Comparison of ENCODE assay signal across 20 cellular contexts in the genomic region with DNA sequence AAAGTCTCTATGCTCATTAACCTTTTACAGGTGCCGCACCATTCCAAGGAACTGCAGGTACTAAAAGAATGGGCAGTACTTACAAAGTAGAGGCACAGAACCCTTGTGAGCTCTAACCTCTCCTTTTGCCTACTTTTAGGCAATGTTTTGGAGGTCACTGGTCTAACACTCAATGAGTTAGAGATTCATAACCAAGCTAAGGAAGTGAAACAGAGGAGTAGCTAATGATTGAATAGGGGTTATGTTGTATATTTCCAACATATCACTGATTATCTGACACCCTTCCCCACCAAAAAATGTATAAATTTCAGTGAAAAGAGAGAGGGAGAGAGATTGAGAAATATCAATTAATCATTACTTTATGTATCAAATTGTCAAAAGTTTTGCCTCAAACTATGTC.
"Had no signal": no experiment of that assay in that cellular context is flagged by ENCODE, and none has a peak within 500 bp of the region (broad histone marks: within the 10 kb centered on the region; RNA-seq: fewer than 3 reads in every experiment).

No MANE protein-coding gene starts in this region.

- H3K4me3 Mint-ChIP-seq: natural killer cell; neural crest cell; stimulated activated naive B cell treated with anti-CD40 and anti-IgM and Interleukin-4, amounts not matched to agents 10 μg/mL and 1 μg/mL and 100 μg/mL, for 72 hours; stimulated activated naive CD8-positive, alpha-beta T cell treated with anti-CD3 and anti-CD28 coated beads, Interleukin-15, amount 100 ng/mL, for 72 hours had no signal

- H3K27ac ChIP-seq: right atrium auricular region, sigmoid colon, skin epidermis, testis, tibial nerve, upper lobe of right lung, vagina had no signal

- H3K36me3 Mint-ChIP-seq: natural killer cell; stimulated activated naive B cell treated with anti-CD40 and anti-IgM and Interleukin-4, amounts not matched to agents 10 μg/mL and 1 μg/mL and 100 μg/mL, for 72 hours had no signal

- H3K4me3 ChIP-seq: mucosa of descending colon, right atrium auricular region, sigmoid colon, skin epidermis, testis, tibial nerve, upper lobe of right lung, vagina had no signal

- H3K27ac Mint-ChIP-seq: natural killer cell; stimulated activated naive B cell treated with anti-CD40 and anti-IgM and Interleukin-4, amounts not matched to agents 10 μg/mL and 1 μg/mL and 100 μg/mL, for 72 hours; stimulated activated naive CD8-positive, alpha-beta T cell treated with anti-CD3 and anti-CD28 coated beads, Interleukin-15, amount 100 ng/mL, for 72 hours had no signal

- H3K9me3 ChIP-seq: mucosa of descending colon, right atrium auricular region, sigmoid colon, testis, tibial nerve, upper lobe of right lung, vagina had no signal

- H3K4me1 ChIP-seq: right atrium auricular region, sigmoid colon, testis, tibial nerve, upper lobe of right lung, vagina had no signal

- H3K4me1 Mint-ChIP-seq: natural killer cell; neural crest cell; stimulated activated naive B cell treated with anti-CD40 and anti-IgM and Interleukin-4, amounts not matched to agents 10 μg/mL and 1 μg/mL and 100 μg/mL, for 72 hours; stimulated activated naive CD8-positive, alpha-beta T cell treated with anti-CD3 and anti-CD28 coated beads, Interleukin-15, amount 100 ng/mL, for 72 hours had no signal

- H3K36me3 ChIP-seq: right atrium auricular region, sigmoid colon, tibial nerve, upper lobe of right lung, vagina had no signal

- H3K9me3 Mint-ChIP-seq: stimulated activated naive CD8-positive, alpha-beta T cell treated with anti-CD3 and anti-CD28 coated beads, Interleukin-15, amount 100 ng/mL, for 72 hours had no signal

- H3K27me3 Mint-ChIP-seq: stimulated activated naive B cell treated with anti-CD40 and anti-IgM and Interleukin-4, amounts not matched to agents 10 μg/mL and 1 μg/mL and 100 μg/mL, for 72 hours; stimulated activated naive CD8-positive, alpha-beta T cell treated with anti-CD3 and anti-CD28 coated beads, Interleukin-15, amount 100 ng/mL, for 72 hours had no signal

- ATAC-seq: mucosa of descending colon; natural killer cell; stimulated activated naive B cell treated with anti-CD40 and anti-IgM and Interleukin-4, amounts not matched to agents 10 μg/mL and 1 μg/mL and 100 μg/mL, for 72 hours; stimulated activated naive CD8-positive, alpha-beta T cell treated with anti-CD3 and anti-CD28 coated beads, Interleukin-15, amount 100 ng/mL, for 72 hours; upper lobe of right lung had no signal

- DNase-seq: dermis blood vessel endothelial cell; foreskin melanocyte; head of caudate nucleus; hippocampal formation; mammary epithelial cell; mucosa of descending colon; natural killer cell; posterior cingulate gyrus; sigmoid colon; stimulated activated CD4-positive, alpha-beta T cell treated with anti-CD3 and anti-CD28 coated beads, Interleukin-2, amount 100 ng/mL, for 24 hours; stimulated activated CD4-positive, alpha-beta T cell treated with anti-CD3 and anti-CD28 coated beads, Interleukin-4, amount 100 ng/mL, for 4 hours; stimulated activated naive B cell treated with anti-CD40 and anti-IgM and Interleukin-4, amounts not matched to agents 10 μg/mL and 1 μg/mL and 100 μg/mL, for 72 hours; stimulated activated naive CD8-positive, alpha-beta T cell treated with anti-CD3 and anti-CD28 coated beads, Interleukin-15, amount 100 ng/mL, for 72 hours; testis; upper lobe of right lung had no signal

- H3K27me3 ChIP-seq: right atrium auricular region, sigmoid colon, testis, tibial nerve, upper lobe of right lung, vagina had no signal
